ENCODE assay signal across 28 cellular contexts in genomic region chr2:155747531-155747930, GRCh38.
DNase-seq lines count a peak whose midpoint lies in the region; ATAC-seq and TF ChIP-seq lines count a peak whose summit lies in the region.
"Had no signal": no experiment of that assay in that cellular context is flagged by ENCODE, and none has a peak within 500 bp of the region (broad histone marks: within the 10 kb centered on the region; RNA-seq: fewer than 3 reads in every experiment).

No MANE protein-coding gene starts in this region.

- H3K36me3 ChIP-seq in WERI-Rb-1: no peaks in the 10 kb centered on the region
- H3K36me3 ChIP-seq: brain microvascular endothelial cell, tibial artery had no signal

- H3K4me3 ChIP-seq in WERI-Rb-1 (ENCODE audit: low read depth, low read length): no peak overlapping the region
- H3K4me3 ChIP-seq: GM23338, hepatocyte, K562, tibial artery had no signal

- H3K9me3 ChIP-seq in WERI-Rb-1 (ENCODE audit: severe bottlenecking): no peaks in the 10 kb centered on the region
- H3K9me3 ChIP-seq: SK-N-SH, tibial artery had no signal

- ATAC-seq in GM18867 (IDR thresholded peaks at IDR 0.05; ENCODE audit: unreplicated experiment) (peak; percentile 83), GM21717 (IDR thresholded peaks at IDR 0.05; ENCODE audit: unreplicated experiment) (peak; percentile 86), HG02981 (IDR thresholded peaks at IDR 0.05; ENCODE audit: unreplicated experiment) (peak; percentile 77)
- ATAC-seq: activated naive CD8-positive, alpha-beta T cell treated with anti-CD3 and anti-CD28 coated beads, Interleukin-2, amount 50 U/mL, for 24 hours; foreskin keratinocyte; GM23338; K562; left lobe of liver had no signal

- H3K27ac ChIP-seq in WERI-Rb-1: peak overlapping the region; percentile 73
- H3K27ac ChIP-seq: brain microvascular endothelial cell, foreskin keratinocyte, hepatocyte, tibial artery had no signal

- TF ChIP-seq CTCF in WERI-Rb-1 (IDR thresholded peaks at IDR 0.05; ENCODE audit: low read depth, low read length): no peak
- TF ChIP-seq CTCF in GM10266 (IDR thresholded peaks at IDR 0.05; ENCODE audit: control insufficient read depth, insufficient read depth, low read depth, missing control alignments): no peak

- H3K27me3 ChIP-seq in WERI-Rb-1 (ENCODE audit: insufficient read depth, low read depth, severe bottlenecking): no peaks in the 10 kb centered on the region
- H3K27me3 ChIP-seq: brain microvascular endothelial cell, foreskin keratinocyte, hepatocyte, tibial artery had no signal

- DNase-seq in WERI-Rb-1 (no peak), GM10266 (ENCODE audit: extremely low spot score) (no peak), epidermal melanocyte (ENCODE audit: insufficient read length, low spot score) (no peak), amniotic stem cell (lab: John Stamatoyannopoulos, UW) (no peak)
- no peak for DNase-seq in activated T-cell treated with anti-CD3 and anti-CD28 coated beads, Interleukin-2, amount 50 U/mL, for 48 hours
- DNase-seq: activated CD4-positive, alpha-beta memory T cell treated with anti-CD3 and anti-CD28 coated beads for 36 hours; activated gamma-delta T cell; activated naive CD8-positive, alpha-beta T cell treated with anti-CD3 and anti-CD28 coated beads, Interleukin-2, amount 50 U/mL, for 24 hours; brain microvascular endothelial cell; CD4-positive, CD25-positive, alpha-beta regulatory T cell; effector CD4-positive, alpha-beta T cell; erythroblast; foreskin keratinocyte; immature natural killer cell; mesendoderm; naive B cell; NCI-H1436; SK-N-SH; small intestine; stimulated activated CD4-positive, alpha-beta T cell treated with anti-CD3 and anti-CD28 coated beads, Interleukin-4, amount 100 ng/mL, for 1 hour; tibial artery had no signal
